ENCODE assay signal across 14 cellular contexts in the genomic region with DNA sequence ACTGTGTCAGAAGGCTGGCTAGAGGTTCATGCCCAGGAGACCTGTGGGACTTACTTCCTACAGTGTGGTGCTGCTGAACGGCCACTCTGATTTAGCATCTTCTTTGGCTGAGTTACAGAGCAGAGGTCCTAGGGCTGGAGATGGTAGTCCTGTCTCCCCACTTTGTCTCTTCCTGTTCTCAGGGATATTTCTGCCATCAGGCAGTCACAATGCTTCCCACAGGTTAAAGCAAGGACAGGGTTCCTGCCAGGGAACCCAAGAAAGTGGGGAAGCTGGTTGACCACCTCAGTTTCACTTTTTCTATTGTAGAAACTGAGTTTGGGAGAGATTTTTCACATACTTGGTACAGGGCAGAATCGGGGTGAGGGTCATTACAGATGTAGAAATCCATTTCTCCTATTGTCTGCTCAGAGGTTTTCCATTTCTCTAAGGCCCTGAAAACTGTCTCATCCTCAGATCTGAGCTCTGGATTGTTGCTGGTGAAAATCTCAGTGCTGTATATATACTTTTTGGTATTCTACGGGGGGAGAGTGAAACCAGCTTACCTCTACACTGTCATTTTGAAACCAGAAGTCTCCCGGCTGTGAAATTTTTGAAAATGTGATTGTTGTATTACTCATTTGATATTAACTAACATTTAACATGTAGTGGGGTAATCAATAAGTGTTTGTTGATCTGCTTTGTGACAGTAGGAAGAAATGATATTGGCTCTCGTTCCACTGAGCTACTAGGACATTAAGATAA. TPM values are rescaled to one million over a fixed set of nuclear protein-coding genes. Genes with fewer than 3 reads are reported as not detected.
DNase-seq lines count a peak whose midpoint lies in the region; ATAC-seq, FAIRE-seq and TF ChIP-seq lines count a peak whose summit lies in the region.
"Had no signal": no experiment of that assay in that cellular context is flagged by ENCODE, and none has a peak within 500 bp of the region (broad histone marks: within the 10 kb centered on the region; RNA-seq: fewer than 3 reads in every experiment).

No MANE protein-coding gene starts in this region.

- no peak overlapping the region for H3K27ac ChIP-seq in naive thymus-derived CD4-positive, alpha-beta T cell (ENCODE audit: low read depth, low read length)
- no peak overlapping the region for H3K27ac ChIP-seq in tibial artery
- H3K27ac ChIP-seq: epithelial cell of prostate had no signal

- TF ChIP-seq POLR2A in GM12892 (IDR thresholded peaks at IDR 0.05; ENCODE audit: low read depth, low read length): no peak

- no peak for TF ChIP-seq CTCF in tibial artery (IDR thresholded peaks at IDR 0.05)

- H3K27me3 Mint-ChIP-seq in naive thymus-derived CD4-positive, alpha-beta T cell: peaks cover 0 to 42% (median 0%) of the 10 kb centered on the region in 5 donors

- no peaks in the 10 kb centered on the region for H3K27me3 ChIP-seq in naive thymus-derived CD4-positive, alpha-beta T cell (ENCODE audit: control insufficient read depth in 2 of 2, insufficient read depth in 2 of 2, low read length in 2 of 2)
- H3K27me3 ChIP-seq in tibial artery: no peaks in the 10 kb centered on the region

- ATAC-seq in HG02623 (IDR thresholded peaks at IDR 0.05; ENCODE audit: unreplicated experiment): peak; percentile 82
- peak; percentile 96 for ATAC-seq in HG03354 (IDR thresholded peaks at IDR 0.05; ENCODE audit: poor library complexity, severe bottlenecking, unreplicated experiment)
- no peak for ATAC-seq in naive thymus-derived CD4-positive, alpha-beta T cell
- ATAC-seq: mucosa of descending colon, sciatic nerve had no signal

- no peak overlapping the region for H3K4me3 ChIP-seq in naive thymus-derived CD4-positive, alpha-beta T cell (ENCODE audit: low read length)
- no peak overlapping the region for H3K4me3 ChIP-seq in tibial artery
- H3K4me3 ChIP-seq: mucosa of descending colon had no signal

- H3K4me3 Mint-ChIP-seq in naive thymus-derived CD4-positive, alpha-beta T cell: no peak overlapping the region
- H3K4me3 Mint-ChIP-seq: CD14-positive monocyte had no signal

- peaks cover 0 to 1% (median 0%) of the 10 kb centered on the region in 5 donors for H3K36me3 Mint-ChIP-seq in naive thymus-derived CD4-positive, alpha-beta T cell
- H3K36me3 Mint-ChIP-seq: CD14-positive monocyte had no signal

- intact Hi-C loops in naive thymus-derived CD4-positive, alpha-beta T cell (cut with micrococcal nuclease): loop anchor here in 1 of 2 donors (10.0 kb wide), 1 partner anchor 468 kb away; the partner anchor contains the start of gene B4GALT6
- intact Hi-C loops in tibial artery (cut with DNase I; ENCODE audit: low total_unique reads): no loop called here

- H3K9me3 ChIP-seq in naive thymus-derived CD4-positive, alpha-beta T cell (ENCODE audit: control insufficient read depth in 2 of 3, low read length in 3 of 3): no peaks in the 10 kb centered on the region
- no peaks in the 10 kb centered on the region for H3K9me3 ChIP-seq in tibial artery

- no peak for DNase-seq in GM12892 (ENCODE audit: insufficient read length)
- DNase-seq in GM19238 (ENCODE audit: insufficient read length, low spot score): peak; percentile 5
- no peak for DNase-seq in activated gamma-delta T cell (lab: John Stamatoyannopoulos, UW)
- DNase-seq in NCI-H774 (lab: John Stamatoyannopoulos, UW): no peak
- DNase-seq in naive thymus-derived CD4-positive, alpha-beta T cell: no peak
- no peak for DNase-seq in tibial artery
- DNase-seq: activated T-cell treated with anti-CD3 and anti-CD28 coated beads for 4 hours, mucosa of descending colon, NCI-H1105 treated with DMSO at 0.1 percent for 48 hours had no signal

- POLR2A ChIA-PET in naive thymus-derived CD4-positive, alpha-beta T cell (lab: Charles Lee): no interaction called here

- H3K4me1 Mint-ChIP-seq in naive thymus-derived CD4-positive, alpha-beta T cell: peaks cover 0 to 9% (median 2%) of the 10 kb centered on the region in 7 donors

- CTCF ChIA-PET in naive thymus-derived CD4-positive, alpha-beta T cell (lab: Charles Lee): interaction anchor here (0.6 to 1.2 kb wide), 3 partner anchors 247 to 400 kb away, joined by 3 to 4 read pairs (median 3); no protein-coding TSS in a partner anchor

- peak; percentile 62 for FAIRE-seq in GM12892 (lab: Jason Lieb, UNC)

- H3K9me3 Mint-ChIP-seq in naive thymus-derived CD4-positive, alpha-beta T cell: peaks cover 0 to 3% (median 0%) of the 10 kb centered on the region in 11 donors

- H3K36me3 ChIP-seq in naive thymus-derived CD4-positive, alpha-beta T cell (ENCODE audit: control insufficient read depth in 2 of 3, insufficient read depth in 3 of 3, low read length in 3 of 3): no peaks in the 10 kb centered on the region
- H3K36me3 ChIP-seq in tibial artery: no peaks in the 10 kb centered on the region

- H3K27ac Mint-ChIP-seq in naive thymus-derived CD4-positive, alpha-beta T cell: no peak overlapping the region
- H3K27ac Mint-ChIP-seq: CD14-positive monocyte had no signal

- no peaks in the 10 kb centered on the region for H3K4me1 ChIP-seq in naive thymus-derived CD4-positive, alpha-beta T cell (ENCODE audit: control insufficient read depth in 2 of 2, insufficient read depth in 2 of 2, low read length in 2 of 2)
- H3K4me1 ChIP-seq in tibial artery: no peaks in the 10 kb centered on the region

RNA-seq across cellular contexts. Expression of gene MEP1B, which starts 37.0 kb away (rescaled TPM):
- 0.32 TPM for polyA plus RNA-seq in GM12892 (2012; ENCODE audit: missing spikeins)
- total RNA-seq in naive thymus-derived CD4-positive, alpha-beta T cell: under 1 TPM in 2 of 5 experiments, not detected in 3; 0.32 to 0.35 TPM
- under 1 TPM in 1 of 2 donors, not detected in 1; 0.08 TPM for polyA plus RNA-seq in naive thymus-derived CD4-positive, alpha-beta T cell
- total RNA-seq: sciatic nerve had no signal
- polyA plus RNA-seq: CD14-positive monocyte had no signal
